ENCODE assay signal across 1 cellular context in the genomic region with DNA sequence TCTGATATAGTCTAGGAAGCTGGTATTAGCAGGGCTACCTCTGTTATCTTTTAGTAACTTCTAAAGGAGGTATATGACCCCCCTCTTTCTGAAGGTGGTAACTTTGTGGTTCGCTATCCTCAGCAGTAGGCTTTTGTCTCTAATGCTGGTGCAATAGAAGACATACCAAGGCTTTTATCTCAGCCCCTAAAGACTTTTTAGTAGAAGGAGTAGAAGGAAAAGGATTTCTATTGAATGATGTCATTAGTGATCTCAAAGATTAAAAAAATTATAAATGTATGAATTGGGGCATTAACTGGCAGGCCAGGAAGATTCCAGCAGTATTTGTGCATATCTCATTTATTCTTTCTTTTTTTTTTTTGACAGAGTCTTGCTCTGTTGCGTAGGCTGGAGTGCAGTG.
TF ChIP-seq lines count a peak whose summit lies in the region.

No MANE protein-coding gene starts in this region.

TF ChIP-seq in H1, 55 proteins besides CTCF, POLR2A, EP300 and RAD21:
- TF ChIP-seq RNF2 (IDR thresholded peaks at IDR 0.05; ENCODE audit: borderline replicate concordance, low read depth, low read length, missing control alignments, poor library complexity, severe bottlenecking) = no peak
- no peak for TF ChIP-seq POLR2AphosphoS5 (IDR thresholded peaks at IDR 0.05; ENCODE audit: low read depth, low read length)
- no peak for TF ChIP-seq JUND (IDR thresholded peaks at IDR 0.05; ENCODE audit: low read length)
- no peak for TF ChIP-seq EGR1 (IDR thresholded peaks at IDR 0.05; ENCODE audit: borderline replicate concordance, low read depth, low read length)
- no peak for TF ChIP-seq KDM1A (IDR thresholded peaks at IDR 0.05; ENCODE audit: borderline replicate concordance, low read length)
- no peak for TF ChIP-seq TEAD4 (IDR thresholded peaks at IDR 0.05; ENCODE audit: low read depth, low read length)
- TF ChIP-seq TCF12 (IDR thresholded peaks at IDR 0.05; ENCODE audit: low read depth, low read length) = no peak
- no peak for TF ChIP-seq KDM5A (IDR thresholded peaks at IDR 0.05; ENCODE audit: low read length)
- TF ChIP-seq CHD7 (IDR thresholded peaks at IDR 0.05; ENCODE audit: insufficient replicate concordance, low read length) = no peak
- TF ChIP-seq, protein P1, sequence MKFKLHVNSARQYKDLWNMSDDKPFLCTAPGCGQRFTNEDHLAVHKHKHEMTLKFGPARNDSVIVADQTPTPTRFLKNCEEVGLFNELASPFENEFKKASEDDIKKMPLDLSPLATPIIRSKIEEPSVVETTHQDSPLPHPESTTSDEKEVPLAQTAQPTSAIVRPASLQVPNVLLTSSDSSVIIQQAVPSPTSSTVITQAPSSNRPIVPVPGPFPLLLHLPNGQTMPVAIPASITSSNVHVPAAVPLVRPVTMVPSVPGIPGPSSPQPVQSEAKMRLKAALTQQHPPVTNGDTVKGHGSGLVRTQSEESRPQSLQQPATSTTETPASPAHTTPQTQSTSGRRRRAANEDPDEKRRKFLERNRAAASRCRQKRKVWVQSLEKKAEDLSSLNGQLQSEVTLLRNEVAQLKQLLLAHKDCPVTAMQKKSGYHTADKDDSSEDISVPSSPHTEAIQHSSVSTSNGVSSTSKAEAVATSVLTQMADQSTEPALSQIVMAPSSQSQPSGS (IDR thresholded peaks at IDR 0.05; ENCODE audit: low read length) = no peak
- no peak for TF ChIP-seq RFX5 (IDR thresholded peaks at IDR 0.05; ENCODE audit: borderline replicate concordance, low read depth, low read length)
- no peak for TF ChIP-seq CTBP2 (IDR thresholded peaks at IDR 0.05; ENCODE audit: borderline replicate concordance, insufficient read depth, insufficient read length, low read length)
- TF ChIP-seq, protein P2, sequence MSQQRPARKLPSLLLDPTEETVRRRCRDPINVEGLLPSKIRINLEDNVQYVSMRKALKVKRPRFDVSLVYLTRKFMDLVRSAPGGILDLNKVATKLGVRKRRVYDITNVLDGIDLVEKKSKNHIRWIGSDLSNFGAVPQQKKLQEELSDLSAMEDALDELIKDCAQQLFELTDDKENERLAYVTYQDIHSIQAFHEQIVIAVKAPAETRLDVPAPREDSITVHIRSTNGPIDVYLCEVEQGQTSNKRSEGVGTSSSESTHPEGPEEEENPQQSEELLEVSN (IDR thresholded peaks at IDR 0.05) = no peak
- TF ChIP-seq TAF1 (IDR thresholded peaks at IDR 0.05; ENCODE audit: low read depth, low read length) = no peak
- TF ChIP-seq HDAC6 (IDR thresholded peaks at IDR 0.05; ENCODE audit: low read depth, low read length) = no peak
- TF ChIP-seq BCL11A (IDR thresholded peaks at IDR 0.05; ENCODE audit: low read depth in 2 of 2, low read length in 2 of 2) = no peak
- TF ChIP-seq HDAC2 (IDR thresholded peaks at IDR 0.05; ENCODE audit: borderline replicate concordance in 1 of 2, low read depth in 2 of 2, low read length in 2 of 2) = no peak
- no peak for TF ChIP-seq CHD1 (IDR thresholded peaks at IDR 0.05; ENCODE audit: low read depth, low read length)
- no peak for TF ChIP-seq CBX8 (IDR thresholded peaks at IDR 0.05; ENCODE audit: borderline replicate concordance, low read depth, low read length)
TF ChIP-seq in H1: peak in this region for 0.
